Comparison of ENCODE assay signal across 18 cellular contexts in genomic region chr2:169664600-169664977, GRCh38. TPM values are rescaled to one million over a fixed set of nuclear protein-coding genes. Genes with fewer than 3 reads are reported as not detected.
DNase-seq lines count a peak whose midpoint lies in the region; ATAC-seq and TF ChIP-seq lines count a peak whose summit lies in the region.
"Had no signal": no experiment of that assay in that cellular context is flagged by ENCODE, and none has a peak within 500 bp of the region (broad histone marks: within the 10 kb centered on the region; RNA-seq: fewer than 3 reads in every experiment).

No MANE protein-coding gene starts in this region.

- DNase-seq in AG10803 (ENCODE audit: low read depth) (peak; percentile 35), GM04503 (ENCODE audit: low read depth) (peak; percentile 21), amniotic epithelial cell (ENCODE audit: low read depth) (peak; percentile 12), fibroblast of the aortic adventitia (ENCODE audit: low read depth) (peak; percentile 38), OCI-M2 (lab: John Stamatoyannopoulos, UW; ENCODE audit: unreplicated experiment) (no peak), adrenal gland (no peak), NCI-H128 (lab: John Stamatoyannopoulos, UW; ENCODE audit: unreplicated experiment) (no peak)
- DNase-seq: Calu3; CD4-positive, alpha-beta T cell; DMS79 treated with DMSO at 0.1 percent for 48 hours; Karpas-422; NCI-H1105 treated with DMSO at 0.1 percent for 48 hours; NCI-H187 treated with DMSO at 0.1 percent for 48 hours; Peyer's patch; Right ventricle myocardium superior had no signal

- no peak for TF ChIP-seq CTCF in AG10803 (conservative IDR thresholded peaks at IDR 0.05; ENCODE audit: low read length)
- no peak for TF ChIP-seq CTCF in fibroblast of the aortic adventitia (IDR thresholded peaks at IDR 0.05; ENCODE audit: insufficient read depth, low read length)
- no peak for TF ChIP-seq CTCF in adrenal gland (IDR thresholded peaks at IDR 0.05)

- intact Hi-C loops in adrenal gland (cut with DNase I) = no loop called here

- H3K9me3 ChIP-seq in adrenal gland (replicated peaks in 1 of 3) = no peaks in the 10 kb centered on the region
- H3K9me3 ChIP-seq: Peyer's patch had no signal

- no peak for TF ChIP-seq POLR2A in adrenal gland (IDR thresholded peaks at IDR 0.05)

- no peaks in the 10 kb centered on the region for H3K4me1 ChIP-seq in adrenal gland (replicated peaks in 1 of 2)
- H3K4me1 ChIP-seq: Peyer's patch had no signal

- no peak for ATAC-seq in HG03025 (IDR thresholded peaks at IDR 0.05; ENCODE audit: low FRiP score, unreplicated experiment)
- ATAC-seq: HepG2 had no signal

- H3K4me3 ChIP-seq in AG10803 (ENCODE audit: low read length) (no peak overlapping the region), fibroblast of the aortic adventitia (ENCODE audit: low read depth, low read length) (no peak overlapping the region), adrenal gland (no peak overlapping the region)
- H3K4me3 ChIP-seq: Peyer's patch had no signal

- H3K36me3 ChIP-seq in adrenal gland (replicated peaks in 1 of 2) = no peaks in the 10 kb centered on the region
- H3K36me3 ChIP-seq: Peyer's patch had no signal

- no peak overlapping the region for H3K27ac ChIP-seq in adrenal gland
- H3K27ac ChIP-seq: Peyer's patch had no signal

- 77 to 89% (median 86%) methylated on average over 1 of the region's 1 CpG for whole genome bisulfite sequencing in adrenal gland, 4 donors

- no peaks in the 10 kb centered on the region for H3K27me3 ChIP-seq in adrenal gland
- H3K27me3 ChIP-seq: Peyer's patch had no signal

RNA-seq across cellular contexts. Expression of gene CFAP210, which starts 29.6 kb away (rescaled TPM):
- total RNA-seq in fibroblast of the aortic adventitia (ENCODE audit: low replicate concordance) = 0.09 TPM in 1 of 2 replicates, not detected in the other
- total RNA-seq in adrenal gland = not detected
- polyA plus RNA-seq in adrenal gland = under 1 TPM in 2 of 3 donors, not detected in 1; 0.07 to 0.32 TPM
- total RNA-seq: Calu3, H4, Peyer's patch, Right ventricle myocardium superior had no signal
- polyA plus RNA-seq: HepG2 had no signal

RNA-seq across cellular contexts. Expression of gene PHOSPHO2, which starts 29.7 kb away (rescaled TPM):
- total RNA-seq in fibroblast of the aortic adventitia (ENCODE audit: low replicate concordance) (5.2 and 12.0 TPM in 2 replicates), adrenal gland (1 to 10 TPM in 6 of 8 donors, under 1 TPM in 2; 0.69 to 6.6 (median 2.4) TPM)
- 1 to 10 TPM in 2 of 3 donors, under 1 TPM in 1; 0.74 to 2.4 (median 2.3) TPM for polyA plus RNA-seq in adrenal gland

Comparison
In these comparisons a context has a peak if more than half of its experiments do, and no peak if none do; other contexts are left out.
1. DNase-seq: peak in AG10803 (single experiment), GM04503 (single experiment), amniotic epithelial cell (single experiment) and fibroblast of the aortic adventitia (single experiment); none in OCI-M2 (single experiment), adrenal gland (0 of 7) and NCI-H128 (single experiment).